ENCODE assay signal across 18 cellular contexts in genomic region chr2:12932192-12932591, GRCh38.
DNase-seq lines count a peak whose midpoint lies in the region; FAIRE-seq and TF ChIP-seq lines count a peak whose summit lies in the region.
"Had no signal": no experiment of that assay in that cellular context is flagged by ENCODE, and none has a peak within 500 bp of the region (broad histone marks: within the 10 kb centered on the region; RNA-seq: fewer than 3 reads in every experiment).

No MANE protein-coding gene starts in this region.

- H3K36me3 ChIP-seq in smooth muscle cell (ENCODE audit: low read depth) (no peaks in the 10 kb centered on the region), small intestine (ENCODE audit: control insufficient read depth in 2 of 2, insufficient read depth in 2 of 2, low read length in 2 of 2) (no peaks in the 10 kb centered on the region)
- H3K36me3 ChIP-seq: BLaER1 had no signal

- H3K9ac ChIP-seq in smooth muscle cell (ENCODE audit: low read depth), result no peak overlapping the region
- H3K9ac ChIP-seq: BLaER1 had no signal

- H2AFZ ChIP-seq in smooth muscle cell (ENCODE audit: low read depth), result peak overlapping the region; percentile 51

- FAIRE-seq in small intestine (lab: Jason Lieb, UNC), result no peak
- FAIRE-seq: GM12878 had no signal

- peaks cover 22% of the 10 kb centered on the region for H3F3A ChIP-seq in smooth muscle cell (ENCODE audit: low read depth)

- peak overlapping the region; percentile 2 for H3K4me2 ChIP-seq in smooth muscle cell
- H3K4me2 ChIP-seq: BLaER1 had no signal

- DNase-seq in OCI-M1 (lab: John Stamatoyannopoulos, UW) (peak; percentile 22), SK-MEL-5 (ENCODE audit: low read depth, low spot score) (peak; percentile 74), amniotic epithelial cell (ENCODE audit: low read depth) (peak; percentile 36), smooth muscle cell (lab: John Stamatoyannopoulos, UW; ENCODE audit: unreplicated experiment) (no peak), NCI-H345 treated with DMSO at 0.1 percent for 48 hours (lab: John Stamatoyannopoulos, UW; ENCODE audit: unreplicated experiment) (no peak), small intestine (no peak)
- no peak for DNase-seq in stimulated activated CD4-positive, alpha-beta T cell treated with anti-CD3 and anti-CD28 coated beads, Interleukin-4, amount 100 ng/mL, for 1 hour
- DNase-seq: CD4-positive, alpha-beta T cell; COR-L47; DND-41; NCI-H1105; NCI-H2029 treated with DMSO at 0.1 percent for 48 hours; NCI-H2171; NCI-H345; NCI-H524 treated with DMSO at 0.1 percent for 48 hours; SHP77 treated with DMSO at 0.1 percent for 48 hours had no signal

- no peaks in the 10 kb centered on the region for H3K79me2 ChIP-seq in smooth muscle cell (ENCODE audit: low read depth)

- in situ Hi-C loops in SK-MEL-5 (cut with HindIII; ENCODE audit: low pct_unique_long_range_greater_than_20kb, low sequenced_read_pairs), result loop anchor here (25.0 kb wide), 1 partner anchor 195 kb away; no protein-coding TSS in a partner anchor

- H3K4me3 ChIP-seq in smooth muscle cell (no peak overlapping the region), small intestine (ENCODE audit: low read depth in 1 of 2, low read length in 2 of 2) (no peak overlapping the region)
- H3K4me3 ChIP-seq: BLaER1, GM12878 had no signal

- H3K27ac ChIP-seq in smooth muscle cell (ENCODE audit: low read depth), result no peak overlapping the region
- no peak overlapping the region for H3K27ac ChIP-seq in small intestine (ENCODE audit: low read depth in 1 of 2, low read length in 1 of 2)
- H3K27ac ChIP-seq: BLaER1 had no signal

- no peaks in the 10 kb centered on the region for H4K20me1 ChIP-seq in smooth muscle cell (ENCODE audit: low read depth)
- H4K20me1 ChIP-seq: BLaER1 had no signal

- H3K4me1 ChIP-seq in smooth muscle cell (ENCODE audit: low read depth), result peaks cover 21% of the 10 kb centered on the region
- H3K4me1 ChIP-seq in small intestine (ENCODE audit: control insufficient read depth in 2 of 2, insufficient read depth in 1 of 2, low read depth in 1 of 2, low read length in 1 of 2), result no peaks in the 10 kb centered on the region

- no peaks in the 10 kb centered on the region for H3K27me3 ChIP-seq in smooth muscle cell (ENCODE audit: low read depth)
- H3K27me3 ChIP-seq in small intestine (ENCODE audit: control insufficient read depth in 2 of 2, insufficient read depth in 2 of 2, low read length in 2 of 2), result peaks cover 0 to 1% of the 10 kb centered on the region in 2 donors
- H3K27me3 ChIP-seq: BLaER1 had no signal

- no peak for TF ChIP-seq CTCF in smooth muscle cell (IDR thresholded peaks at IDR 0.05; ENCODE audit: borderline replicate concordance, insufficient read depth, poor library complexity, severe bottlenecking)

- H3K9me3 ChIP-seq in smooth muscle cell (replicated peaks; ENCODE audit: low read depth), result no peaks in the 10 kb centered on the region
- no peaks in the 10 kb centered on the region for H3K9me3 ChIP-seq in small intestine (ENCODE audit: control insufficient read depth, low read depth)
- H3K9me3 ChIP-seq: BLaER1 had no signal

- WGBS in smooth muscle cell (ENCODE audit: low lambda C conversion rate), result 25% methylated on average over 3 of the region's 3 CpGs
- WGBS in small intestine, 3 donors, result 43 to 62% (median 48%) methylated on average over 3 of the region's 3 CpGs

Comparison
In these comparisons a context has a peak if more than half of its experiments do, and no peak if none do; other contexts are left out.
1. DNase-seq: peak in OCI-M1 (single experiment), SK-MEL-5 (single experiment) and amniotic epithelial cell (single experiment); none in smooth muscle cell (single experiment), stimulated activated CD4-positive, alpha-beta T cell treated with anti-CD3 and anti-CD28 coated beads, Interleukin-4, amount 100 ng/mL, for 1 hour (single experiment), NCI-H345 treated with DMSO at 0.1 percent for 48 hours (single experiment) and small intestine (single experiment).